In the genomic region with DNA sequence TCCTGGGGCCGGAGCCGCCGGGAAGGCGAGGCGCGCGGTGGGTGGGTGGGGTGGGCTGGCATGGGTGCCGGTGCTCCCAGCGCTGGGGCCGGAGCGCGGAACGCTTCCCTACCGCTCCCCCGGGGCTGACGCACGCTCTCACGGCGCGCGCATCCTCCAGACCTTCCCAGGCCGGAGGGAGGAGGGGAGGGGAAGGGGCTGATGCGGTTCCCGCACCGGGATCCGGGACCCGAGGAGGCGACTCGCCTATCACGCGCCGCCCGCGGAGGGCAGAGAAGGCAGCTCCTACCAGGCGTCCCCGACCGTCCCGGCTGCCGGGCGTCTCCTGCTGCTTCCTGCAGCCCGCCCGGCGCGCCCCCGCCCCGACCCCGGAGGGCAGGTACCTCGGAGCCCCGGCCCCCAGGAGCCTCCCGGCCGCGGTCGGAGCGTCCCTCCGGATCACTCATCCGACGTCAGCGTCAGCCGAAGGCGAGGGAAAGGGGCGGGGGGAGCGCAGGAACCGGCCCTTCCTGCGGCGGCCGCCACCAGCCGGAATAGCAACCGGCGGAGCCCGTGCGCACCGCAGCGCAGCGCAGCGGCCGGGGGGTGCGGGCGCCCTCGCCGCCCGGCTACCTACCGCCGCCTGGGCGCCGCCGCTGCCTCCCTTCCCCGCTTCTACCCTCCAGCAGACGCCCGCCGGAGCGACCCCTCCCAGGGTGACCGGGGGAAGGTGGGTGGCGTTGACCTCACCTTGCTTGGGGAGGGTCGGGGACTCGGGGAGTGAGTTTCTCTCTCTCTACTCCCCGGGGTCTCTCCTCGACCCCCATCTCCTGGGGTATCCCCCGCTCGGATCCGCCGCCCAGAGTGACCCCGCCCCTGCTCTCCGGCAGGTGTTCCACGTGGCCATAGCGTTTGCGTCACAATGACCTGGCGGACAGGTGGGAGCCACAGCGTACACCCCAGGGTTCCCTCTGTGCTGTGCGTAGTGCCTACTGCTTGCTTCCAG, we compare ENCODE assay signal across 8 cellular contexts. TPM values are rescaled to one million over a fixed set of nuclear protein-coding genes. Genes with fewer than 3 reads are reported as not detected.
DNase-seq lines count a peak whose midpoint lies in the region; ATAC-seq and TF ChIP-seq lines count a peak whose summit lies in the region.

Gene ICA1 (minus strand): TSS at position 457 of the 985 bp plus-strand sequence. CDS start 26,241 bp downstream, outside the sequence.

- peaks cover 6% of the 10 kb centered on the region for H3K9me3 Mint-ChIP-seq in activated CD4-positive, alpha-beta T cell treated with anti-CD3 and anti-CD28 coated beads, Interleukin-2, amount 10 ng/mL, durations not matched to agents 24 days and 14 days
- H3K9me3 Mint-ChIP-seq in naive B cell, result peaks cover 0 to 10% (median 2%) of the 10 kb centered on the region in 7 donors

- ATAC-seq in HG02870 (IDR thresholded peaks at IDR 0.05; ENCODE audit: unreplicated experiment) (peak; percentile 74), naive B cell (ENCODE audit: low read depth in 2 of 2) (peak; percentile 38 to 56), upper lobe of left lung (ENCODE audit: low FRiP score in 2 of 2) (peak; percentile 87)

- TF ChIP-seq EP300 in upper lobe of left lung (IDR thresholded peaks at IDR 0.05), result no peak

- H3K27me3 Mint-ChIP-seq in activated CD4-positive, alpha-beta T cell treated with anti-CD3 and anti-CD28 coated beads, Interleukin-2, amount 10 ng/mL, durations not matched to agents 24 days and 14 days, result peaks cover 66% of the 10 kb centered on the region
- H3K27me3 Mint-ChIP-seq in naive B cell, result peaks cover 51 to 58% (median 54%) of the 10 kb centered on the region in 3 donors

- H3K4me3 ChIP-seq in fibroblast of the aortic adventitia (ENCODE audit: low read depth, low read length) (peak within 1 kb of the TSS; percentile 50), upper lobe of left lung (peak within 1 kb of the TSS; percentile 64 to 87 (median 82))

- H3K4me1 Mint-ChIP-seq in activated CD4-positive, alpha-beta T cell treated with anti-CD3 and anti-CD28 coated beads, Interleukin-2, amount 10 ng/mL, durations not matched to agents 24 days and 14 days, result peaks cover 4% of the 10 kb centered on the region
- peaks cover 0 to 11% (median 6%) of the 10 kb centered on the region in 3 donors for H3K4me1 Mint-ChIP-seq in naive B cell

- H3K27me3 ChIP-seq in upper lobe of left lung, result no peaks in the 10 kb centered on the region

- TF ChIP-seq CTCF in fibroblast of the aortic adventitia (IDR thresholded peaks at IDR 0.05; ENCODE audit: insufficient read depth, low read length) (no peak), upper lobe of left lung (IDR thresholded peaks at IDR 0.05) (peak in 2 of 6 experiments; percentile 9 to 18)

- no peaks in the 10 kb centered on the region for H3K36me3 Mint-ChIP-seq in activated CD4-positive, alpha-beta T cell treated with anti-CD3 and anti-CD28 coated beads, Interleukin-2, amount 10 ng/mL, durations not matched to agents 24 days and 14 days (ENCODE audit: low read depth)
- peaks cover 0 to 16% of the 10 kb centered on the region in 2 donors for H3K36me3 Mint-ChIP-seq in naive B cell

- peak within 1 kb of the TSS; percentile 81 for H3K4me3 Mint-ChIP-seq in activated CD4-positive, alpha-beta T cell treated with anti-CD3 and anti-CD28 coated beads, Interleukin-2, amount 10 ng/mL, durations not matched to agents 24 days and 14 days
- H3K4me3 Mint-ChIP-seq in naive B cell, result peak within 1 kb of the TSS; percentile 70 to 90 (median 79)

- TF ChIP-seq POLR2A in upper lobe of left lung (IDR thresholded peaks at IDR 0.05), result peak in 3 of 4 donors; percentile 42 to 71 (median 69)

- DNase-seq in activated CD4-positive, alpha-beta T cell treated with anti-CD3 and anti-CD28 coated beads, Interleukin-2, amount 10 ng/mL, durations not matched to agents 24 days and 14 days, result peak; percentile 74
- no peak for DNase-seq in activated CD4-positive, alpha-beta T cell treated with anti-CD3 and anti-CD28 coated beads, Interleukin-2, amount 50 U/mL, for 4 hours
- DNase-seq in NCI-H2196 (lab: John Stamatoyannopoulos, UW; ENCODE audit: unreplicated experiment) (peak; percentile 88), fibroblast of the aortic adventitia (ENCODE audit: low read depth) (no peak), naive B cell (peak; percentile 1), upper lobe of left lung (peak; percentile 77 to 93)
- peak; percentile 19 for DNase-seq in activated T-cell treated with anti-CD3 and anti-CD28 coated beads, Interleukin-2, amount 50 U/mL, for 1 hour

- no peaks in the 10 kb centered on the region for H3K9me3 ChIP-seq in upper lobe of left lung

- no peaks in the 10 kb centered on the region for H3K36me3 ChIP-seq in upper lobe of left lung

- H3K27ac Mint-ChIP-seq in activated CD4-positive, alpha-beta T cell treated with anti-CD3 and anti-CD28 coated beads, Interleukin-2, amount 10 ng/mL, durations not matched to agents 24 days and 14 days, result no peak within 1 kb of the TSS
- peak within 1 kb of the TSS in 2 of 6 donors; percentile 8 to 60 for H3K27ac Mint-ChIP-seq in naive B cell

- H3K27ac ChIP-seq in upper lobe of left lung, result peak within 1 kb of the TSS; percentile 89 to 95 (median 92)

- peaks cover 0 to 16% (median 6%) of the 10 kb centered on the region in 4 donors for H3K4me1 ChIP-seq in upper lobe of left lung

- intact Hi-C loops in activated CD4-positive, alpha-beta T cell treated with anti-CD3 and anti-CD28 coated beads, Interleukin-2, amount 10 ng/mL, durations not matched to agents 24 days and 14 days (cut with micrococcal nuclease), result no loop called here

- WGBS in upper lobe of left lung, 2 donors, result 1 to 20% methylated on average over 1 to 16 of the region's 109 CpGs

RNA-seq across cellular contexts. Expression of gene ICA1, which starts in this region (rescaled TPM):
- total RNA-seq in activated CD4-positive, alpha-beta T cell treated with anti-CD3 and anti-CD28 coated beads, Interleukin-2, amount 10 ng/mL, durations not matched to agents 24 days and 14 days, result 0.62 and 0.72 TPM in 2 replicates
- total RNA-seq in fibroblast of the aortic adventitia (ENCODE audit: low replicate concordance) (0.45 and 1.1 TPM in 2 replicates), upper lobe of left lung (10 to 100 TPM; 19.3 to 85.4 (median 44.6) TPM)
- polyA plus RNA-seq in naive B cell (ENCODE audit: low read depth in 6 of 6), result under 1 TPM in 4 of 6 donors, not detected in 2; 0.13 to 0.22 (median 0.19) TPM

Comparison
In these comparisons a context has a peak if more than half of its experiments do, and no peak if none do; other contexts are left out.
1. Peak in DNase-seq in activated CD4-positive, alpha-beta T cell treated with anti-CD3 and anti-CD28 coated beads, Interleukin-2, amount 10 ng/mL, durations not matched to agents 24 days and 14 days; RNA of the gene not detected or under 1 TPM.
2. Peak in DNase-seq and ATAC-seq in naive B cell; RNA of the gene not detected or under 1 TPM.
3. DNase-seq: peak in NCI-H2196 (single experiment), activated T-cell treated with anti-CD3 and anti-CD28 coated beads, Interleukin-2, amount 50 U/mL, for 1 hour (single experiment) and upper lobe of left lung (2 of 2); none in activated CD4-positive, alpha-beta T cell treated with anti-CD3 and anti-CD28 coated beads, Interleukin-2, amount 50 U/mL, for 4 hours (0 of 2) and fibroblast of the aortic adventitia (single experiment).
4. Peak in every context shown above with its lines, with median percentiles within 50 percentile points of each other: ATAC-seq.